In genomic region chr17:5826384-5826783, GRCh38 we compare ENCODE assay signal across 29 cellular contexts.
DNase-seq lines count a peak whose midpoint lies in the region; ATAC-seq, FAIRE-seq and TF ChIP-seq lines count a peak whose summit lies in the region.
"Had no signal": no experiment of that assay in that cellular context is flagged by ENCODE, and none has a peak within 500 bp of the region (broad histone marks: within the 10 kb centered on the region; RNA-seq: fewer than 3 reads in every experiment).

No MANE protein-coding gene starts in this region.

- no peaks in the 10 kb centered on the region for H3K27me3 ChIP-seq in astrocyte (ENCODE audit: insufficient read depth, low read length)

- H2AFZ ChIP-seq in astrocyte (ENCODE audit: low read depth, low read length), result no peak overlapping the region

- no peak overlapping the region for H3K4me3 ChIP-seq in astrocyte (ENCODE audit: insufficient read depth, low read depth, low read length)
- H3K4me3 ChIP-seq: GM12878, prostate gland, skin epidermis had no signal

- no peaks in the 10 kb centered on the region for H3K79me2 ChIP-seq in astrocyte (ENCODE audit: insufficient read depth, low read length)

- FAIRE-seq in astrocyte (lab: Jason Lieb, UNC), result peak; percentile 23
- FAIRE-seq: GM12878, HepG2, TTC549 had no signal

- no peaks in the 10 kb centered on the region for H3K27me3 Mint-ChIP-seq in astrocyte (ENCODE audit: low read depth, unreplicated experiment)
- peaks cover 9% of the 10 kb centered on the region for H3K27me3 Mint-ChIP-seq in activated naive CD8-positive, alpha-beta T cell treated with anti-CD3 and anti-CD28 coated beads, Interleukin-2, amount 50 U/mL, for 24 hours

- H3K4me3 Mint-ChIP-seq in astrocyte (ENCODE audit: unreplicated experiment), result no peak overlapping the region
- no peak overlapping the region for H3K4me3 Mint-ChIP-seq in activated naive CD8-positive, alpha-beta T cell treated with anti-CD3 and anti-CD28 coated beads, Interleukin-2, amount 50 U/mL, for 24 hours
- H3K4me3 Mint-ChIP-seq: activated CD8-positive, alpha-beta T cell treated with anti-CD3 and anti-CD28 coated beads, Interleukin-2, amount 10 ng/mL, durations not matched to agents 7 days and 5 days; effector memory CD8-positive, alpha-beta T cell; stimulated activated effector memory CD8-positive, alpha-beta T cell treated with anti-CD3 and anti-CD28 coated beads, Interleukin-12 subunit alpha, Interleukin-12 subunit beta, amount 100 ng/mL, for 72 hours; T-cell had no signal

- peak overlapping the region; percentile 63 for H3K4me2 ChIP-seq in astrocyte (ENCODE audit: low read length)

- H3K27ac Mint-ChIP-seq in astrocyte (ENCODE audit: unreplicated experiment), result no peak overlapping the region
- no peak overlapping the region for H3K27ac Mint-ChIP-seq in activated naive CD8-positive, alpha-beta T cell treated with anti-CD3 and anti-CD28 coated beads, Interleukin-2, amount 50 U/mL, for 24 hours
- H3K27ac Mint-ChIP-seq: activated CD8-positive, alpha-beta T cell treated with anti-CD3 and anti-CD28 coated beads, Interleukin-2, amount 10 ng/mL, durations not matched to agents 7 days and 5 days; effector memory CD8-positive, alpha-beta T cell; stimulated activated effector memory CD8-positive, alpha-beta T cell treated with anti-CD3 and anti-CD28 coated beads, Interleukin-12 subunit alpha, Interleukin-12 subunit beta, amount 100 ng/mL, for 72 hours; T-cell had no signal

- no peaks in the 10 kb centered on the region for H3K36me3 ChIP-seq in astrocyte (ENCODE audit: insufficient read depth, low read length)
- H3K36me3 ChIP-seq: prostate gland had no signal

- no peak for ATAC-seq in GM18873 (IDR thresholded peaks at IDR 0.05; ENCODE audit: low FRiP score, unreplicated experiment)
- no peak for ATAC-seq in activated naive CD8-positive, alpha-beta T cell treated with anti-CD3 and anti-CD28 coated beads, Interleukin-2, amount 50 U/mL, for 24 hours
- ATAC-seq: activated CD8-positive, alpha-beta T cell treated with anti-CD3 and anti-CD28 coated beads, Interleukin-2, amount 10 ng/mL, durations not matched to agents 7 days and 5 days; effector memory CD8-positive, alpha-beta T cell; GM12878; HepG2; left cardiac atrium; stimulated activated effector memory CD8-positive, alpha-beta T cell treated with anti-CD3 and anti-CD28 coated beads, Interleukin-12 subunit alpha, Interleukin-12 subunit beta, amount 100 ng/mL, for 72 hours; T-cell had no signal

- no peaks in the 10 kb centered on the region for H4K20me1 ChIP-seq in astrocyte (ENCODE audit: insufficient read depth, low read length)

- TF ChIP-seq CTCF in astrocyte (IDR thresholded peaks at IDR 0.05; ENCODE audit: insufficient read depth, low read depth, low read length), result no peak

- H3K4me1 Mint-ChIP-seq in astrocyte (ENCODE audit: low read depth, unreplicated experiment), result peaks cover 18% of the 10 kb centered on the region
- no peaks in the 10 kb centered on the region for H3K4me1 Mint-ChIP-seq in activated naive CD8-positive, alpha-beta T cell treated with anti-CD3 and anti-CD28 coated beads, Interleukin-2, amount 50 U/mL, for 24 hours
- H3K4me1 Mint-ChIP-seq: stimulated activated effector memory CD8-positive, alpha-beta T cell treated with anti-CD3 and anti-CD28 coated beads, Interleukin-12 subunit alpha, Interleukin-12 subunit beta, amount 100 ng/mL, for 72 hours had no signal

- no peaks in the 10 kb centered on the region for H3K36me3 Mint-ChIP-seq in astrocyte (ENCODE audit: low read depth, unreplicated experiment)
- H3K36me3 Mint-ChIP-seq in activated naive CD8-positive, alpha-beta T cell treated with anti-CD3 and anti-CD28 coated beads, Interleukin-2, amount 50 U/mL, for 24 hours (ENCODE audit: low read depth), result no peaks in the 10 kb centered on the region
- H3K36me3 Mint-ChIP-seq: stimulated activated effector memory CD8-positive, alpha-beta T cell treated with anti-CD3 and anti-CD28 coated beads, Interleukin-12 subunit alpha, Interleukin-12 subunit beta, amount 100 ng/mL, for 72 hours; T-cell had no signal

- H3K9me3 ChIP-seq in astrocyte (ENCODE audit: insufficient read depth, low read depth, low read length), result no peaks in the 10 kb centered on the region
- H3K9me3 ChIP-seq: prostate gland had no signal

- H3K4me1 ChIP-seq in astrocyte (ENCODE audit: insufficient read depth, low read length), result peaks cover 15% of the 10 kb centered on the region
- H3K4me1 ChIP-seq: prostate gland had no signal

- peak overlapping the region; percentile 20 for H3K9ac ChIP-seq in astrocyte (ENCODE audit: low read length)

- peak; percentile 65 for DNase-seq in A172 (ENCODE audit: low spot score)
- DNase-seq in HT1080 (ENCODE audit: low read depth), result peak; percentile 67
- peak; percentile 50 for DNase-seq in astrocyte (ENCODE audit: low read depth)
- DNase-seq in glomerular endothelial cell (ENCODE audit: extremely low read depth, low read depth, low spot score), result peak; percentile 65
- DNase-seq in DMS53 treated with DMSO at 0.1 percent for 48 hours (lab: John Stamatoyannopoulos, UW; ENCODE audit: unreplicated experiment), result no peak
- DNase-seq in COLO829 (ENCODE audit: low spot score), result no peak
- no peak for DNase-seq in activated naive CD8-positive, alpha-beta T cell treated with anti-CD3 and anti-CD28 coated beads, Interleukin-2, amount 50 U/mL, for 24 hours
- DNase-seq: 8988T; activated CD4-positive, CD25-positive, alpha-beta regulatory T cell treated with anti-CD3 and anti-CD28 coated beads, Interleukin-2, amount 50 U/mL, for 72 hours; activated CD8-positive, alpha-beta T cell treated with anti-CD3 and anti-CD28 coated beads, Interleukin-2, amount 10 ng/mL, durations not matched to agents 7 days and 5 days; activated effector memory CD4-positive, alpha-beta T cell treated with anti-CD3 and anti-CD28 coated beads, Interleukin-2, amount 50 U/mL, for 16 hours; activated T-cell treated with anti-CD3 and anti-CD28 coated beads for 4 hours; DMS53; effector memory CD8-positive, alpha-beta T cell; glutamatergic neuron; H7; left cardiac atrium; NCI-H1092 treated with DMSO at 0.1 percent for 48 hours; NCI-H1930; NCI-H2227 treated with DMSO at 0.1 percent for 48 hours; SIG-M5; T-cell had no signal

- H3K9me3 Mint-ChIP-seq in astrocyte (ENCODE audit: unreplicated experiment), result peaks cover 3% of the 10 kb centered on the region
- H3K9me3 Mint-ChIP-seq in activated naive CD8-positive, alpha-beta T cell treated with anti-CD3 and anti-CD28 coated beads, Interleukin-2, amount 50 U/mL, for 24 hours, result no peaks in the 10 kb centered on the region
- H3K9me3 Mint-ChIP-seq: effector memory CD8-positive, alpha-beta T cell; stimulated activated effector memory CD8-positive, alpha-beta T cell treated with anti-CD3 and anti-CD28 coated beads, Interleukin-12 subunit alpha, Interleukin-12 subunit beta, amount 100 ng/mL, for 72 hours had no signal

- peak overlapping the region; percentile 55 for H3K27ac ChIP-seq in astrocyte (ENCODE audit: low read depth, low read length)
- H3K27ac ChIP-seq: prostate gland, skin epidermis had no signal

Comparison
In these comparisons a context has a peak if more than half of its experiments do, and no peak if none do; other contexts are left out.
1. DNase-seq: peak in A172 (single experiment), HT1080 (single experiment), astrocyte (single experiment) and glomerular endothelial cell (single experiment); none in DMS53 treated with DMSO at 0.1 percent for 48 hours (single experiment), COLO829 (single experiment) and activated naive CD8-positive, alpha-beta T cell treated with anti-CD3 and anti-CD28 coated beads, Interleukin-2, amount 50 U/mL, for 24 hours (single experiment).